ENCODE assay signal across 8 cellular contexts in the genomic region with DNA sequence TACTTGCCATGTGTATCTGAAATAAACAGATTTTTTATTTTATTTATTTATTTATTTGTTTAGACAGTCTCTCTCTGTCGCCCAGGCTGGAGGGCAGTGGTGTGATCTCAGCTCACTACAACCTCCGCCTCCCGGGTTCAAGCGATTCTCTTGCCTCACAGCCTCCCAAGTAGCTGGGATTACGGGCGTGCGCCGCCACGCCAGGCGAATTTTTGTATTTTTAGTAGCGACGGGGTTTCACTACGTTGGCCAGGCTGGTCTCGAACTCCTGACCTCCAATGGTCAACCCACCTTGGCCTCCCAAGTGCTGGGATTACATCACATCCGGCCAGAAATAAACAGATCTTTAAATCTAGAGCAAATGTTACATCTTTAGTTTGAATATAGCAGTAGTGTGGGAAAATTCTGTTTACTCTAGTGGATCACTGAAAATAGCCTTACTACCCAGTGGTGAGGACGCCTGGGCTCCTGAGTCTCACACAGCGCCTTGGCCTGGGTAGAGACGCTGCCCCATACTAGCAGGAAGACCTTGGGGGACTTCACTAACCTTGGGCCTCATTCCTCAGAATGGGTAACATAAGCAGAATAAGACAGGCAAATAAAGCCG. TPM values are rescaled to one million over a fixed set of nuclear protein-coding genes. Genes with fewer than 3 reads are reported as not detected.
DNase-seq lines count a peak whose midpoint lies in the region; ATAC-seq and TF ChIP-seq lines count a peak whose summit lies in the region.

No MANE protein-coding gene starts in this region.

- H3K36me3 ChIP-seq in OCI-LY3 (replicated peaks; ENCODE audit: low read depth, low read length) (peaks cover 34% of the 10 kb centered on the region), brain microvascular endothelial cell (replicated peaks) (peaks cover 25% of the 10 kb centered on the region), lower lobe of right lung (peaks cover 28% of the 10 kb centered on the region), transverse colon (peaks cover 0 to 10% (median 4%) of the 10 kb centered on the region in 4 donors)

- H3K27me3 ChIP-seq in OCI-LY3 (ENCODE audit: low read depth, low read length) (no peaks in the 10 kb centered on the region), brain microvascular endothelial cell (replicated peaks) (no peaks in the 10 kb centered on the region), lower lobe of right lung (ENCODE audit: low read depth) (no peaks in the 10 kb centered on the region), transverse colon (no peaks in the 10 kb centered on the region)

- intact Hi-C loops in lower lobe of right lung (cut with DNase I): no loop called here
- intact Hi-C loops in transverse colon (cut with DNase I; ENCODE audit: low total_unique reads): no loop called here

- DNase-seq in NCI-H2029 treated with DMSO at 0.1 percent for 48 hours (lab: John Stamatoyannopoulos, UW): peak; percentile 13
- no peak for DNase-seq in NCI-H2029 (lab: John Stamatoyannopoulos, UW)
- no peak for DNase-seq in brain microvascular endothelial cell
- DNase-seq in lower lobe of right lung: no peak
- DNase-seq in transverse colon: no peak
- no peak for DNase-seq in activated effector memory CD4-positive, alpha-beta T cell treated with Interleukin-2 at 50 U/mL for 16 hours

- 33 to 68% methylated on average over 13 to 19 of the region's 19 CpGs for whole genome bisulfite sequencing in transverse colon (ENCODE audit: low coverage in 1 of 2), 2 donors

- peaks cover 84% of the 10 kb centered on the region for H3K79me2 ChIP-seq in OCI-LY3 (ENCODE audit: low read length)

- in situ Hi-C loops in brain microvascular endothelial cell (cut with HindIII; ENCODE audit: low pct_ligation_motif_present, low sequenced_read_pairs) (no loop called here), transverse colon (cut with MboI; ENCODE audit: low pct_ligation_motif_present in 1 of 4, low pct_unique_long_range_greater_than_20kb in 1 of 4, low sequenced_read_pairs in 3 of 4) (no loop called here)

- H3K9ac ChIP-seq in OCI-LY3 (ENCODE audit: low read length): peak overlapping the region; percentile 92

- H4K20me1 ChIP-seq in OCI-LY3 (ENCODE audit: insufficient read depth, low read length): peaks cover 28% of the 10 kb centered on the region

- ATAC-seq in lower lobe of right lung (no peak), HG02840 (IDR thresholded peaks at IDR 0.05; ENCODE audit: low FRiP score, unreplicated experiment) (no peak)

- H2AFZ ChIP-seq in OCI-LY3 (ENCODE audit: low read depth, low read length): no peak overlapping the region

- no peak for TF ChIP-seq EP300 in transverse colon (IDR thresholded peaks at IDR 0.05; ENCODE audit: low read depth)

- H3K27ac ChIP-seq in OCI-LY3 (ENCODE audit: low read length) (peak overlapping the region; percentile 93), brain microvascular endothelial cell (peak overlapping the region; percentile 98), lower lobe of right lung (peak overlapping the region; percentile 97), transverse colon (peak overlapping the region; percentile 93 to 99 (median 98))

- no peaks in the 10 kb centered on the region for H3K9me3 ChIP-seq in OCI-LY3 (ENCODE audit: insufficient read depth, low read length)
- no peaks in the 10 kb centered on the region for H3K9me3 ChIP-seq in lower lobe of right lung
- no peaks in the 10 kb centered on the region for H3K9me3 ChIP-seq in transverse colon

- H3K4me3 ChIP-seq in OCI-LY3 (ENCODE audit: low read length) (peak overlapping the region; percentile 85), brain microvascular endothelial cell (ENCODE audit: low read depth, low read length) (peak overlapping the region; percentile 73), lower lobe of right lung (peak overlapping the region; percentile 73), transverse colon (peak overlapping the region; percentile 63 to 97 (median 81))

- peaks cover 21% of the 10 kb centered on the region for H3K4me1 ChIP-seq in OCI-LY3 (ENCODE audit: low read length)
- H3K4me1 ChIP-seq in lower lobe of right lung: peaks cover 37% of the 10 kb centered on the region
- peaks cover 19 to 37% (median 33%) of the 10 kb centered on the region in 4 donors for H3K4me1 ChIP-seq in transverse colon

- H3K4me2 ChIP-seq in OCI-LY3 (ENCODE audit: low read length): peak overlapping the region; percentile 78

- no peak for TF ChIP-seq POLR2A in transverse colon (IDR thresholded peaks at IDR 0.05)

- no peak for TF ChIP-seq CTCF in OCI-LY3 (IDR thresholded peaks at IDR 0.05; ENCODE audit: low read depth, low read length)
- no peak for TF ChIP-seq CTCF in brain microvascular endothelial cell (IDR thresholded peaks at IDR 0.05; ENCODE audit: low read depth, low read length, missing control alignments)
- no peak for TF ChIP-seq CTCF in lower lobe of right lung (IDR thresholded peaks at IDR 0.05)
- no peak for TF ChIP-seq CTCF in transverse colon (IDR thresholded peaks at IDR 0.05)

RNA-seq across cellular contexts. Expression of a gene that starts 0.7 kb away (rescaled TPM):
- 53.8 TPM for total RNA-seq in lower lobe of right lung
- total RNA-seq in transverse colon: 100 to 1,000 TPM in 1 of 4 donors, 10 to 100 TPM in 3; 23.9 to 123 (median 68.5) TPM

RNA-seq across cellular contexts. Expression of a gene that starts 1.6 kb away (rescaled TPM):
- 322 TPM for total RNA-seq in lower lobe of right lung
- 100 to 1,000 TPM; 183 to 465 (median 223) TPM for total RNA-seq in transverse colon

RNA-seq across cellular contexts. Expression of a gene that starts 47.3 kb away (rescaled TPM):
- 5.0 TPM for total RNA-seq in lower lobe of right lung
- 1 to 10 TPM; 1.8 to 6.5 (median 3.5) TPM for total RNA-seq in transverse colon

RNA-seq across cellular contexts. Expression of a gene that starts 49.7 kb away (rescaled TPM):
- total RNA-seq in lower lobe of right lung (2.1 TPM), transverse colon (1 to 10 TPM in 2 of 4 donors, not detected in 2; 3.0 to 3.7 TPM)
